8 cellular contexts compared by ENCODE assay signal in genomic region chr22:31080848-31081649, GRCh38. TPM values are rescaled to one million over a fixed set of nuclear protein-coding genes. Genes with fewer than 3 reads are reported as not detected.
DNase-seq lines count a peak whose midpoint lies in the region; ATAC-seq and TF ChIP-seq lines count a peak whose summit lies in the region.

Gene SMTN (plus strand): TSS chr22:31081318. CDS start chr22:31083259, 1,941 bp downstream.

- H3K9me3 Mint-ChIP-seq in progenitor cell of endocrine pancreas (ENCODE audit: low read depth), result no peaks in the 10 kb centered on the region

- H3K27ac ChIP-seq in heart right ventricle, result peak within 1 kb of the TSS; percentile 78 to 98 (median 96)

- H3K4me3 ChIP-seq in GM12864 (ENCODE audit: low read depth, low read length) (peak within 1 kb of the TSS; percentile 81), heart right ventricle (peak within 1 kb of the TSS; percentile 55 to 91 (median 74))

- peak; percentile 58 for DNase-seq in GM12864 (ENCODE audit: low read depth)
- DNase-seq in NCI-H1105 treated with DMSO at 0.1 percent for 48 hours (lab: John Stamatoyannopoulos, UW), result peak; percentile 80
- DNase-seq in amniotic epithelial cell (ENCODE audit: low read depth), result peak; percentile 73
- DNase-seq in heart right ventricle, result peak; percentile 94 to 95
- peak; percentile 88 for DNase-seq in progenitor cell of endocrine pancreas (ENCODE audit: low spot score, unreplicated experiment)
- DNase-seq in ureter (ENCODE audit: low spot score), result peak; percentile 95

- peak within 1 kb of the TSS; percentile 87 for H3K4me3 Mint-ChIP-seq in progenitor cell of endocrine pancreas (ENCODE audit: low read depth)

- ATAC-seq in HG02623 (IDR thresholded peaks at IDR 0.05; ENCODE audit: unreplicated experiment), result peak; percentile 51
- peak; percentile 80 to 88 (median 84) for ATAC-seq in heart right ventricle

- WGBS in heart right ventricle, 2 donors, result 1% methylated on average over 63 of the region's 63 CpGs

- no peaks in the 10 kb centered on the region for H3K27me3 Mint-ChIP-seq in progenitor cell of endocrine pancreas

- H3K27me3 ChIP-seq in heart right ventricle, result no peaks in the 10 kb centered on the region

- peaks cover 0 to 20% (median 0%) of the 10 kb centered on the region in 9 donors for H3K36me3 ChIP-seq in heart right ventricle

- peaks cover 42% of the 10 kb centered on the region for H3K4me1 Mint-ChIP-seq in progenitor cell of endocrine pancreas (ENCODE audit: low read depth)

- no peaks in the 10 kb centered on the region for H3K36me3 Mint-ChIP-seq in progenitor cell of endocrine pancreas (ENCODE audit: insufficient read depth)

- intact Hi-C loops in T-helper 1 cell treated with Interleukin-12 subunit alpha and Interleukin-12 subunit beta and Interleukin-4 antibody, amounts not matched to agents 30 ng/mL and 1 ng/mL, for 36 hours (cut with micrococcal nuclease), result loop anchor here (1.0 to 10.0 kb wide), 7 partner anchors 81 to 1526 kb away; partner anchors contain the start of genes DRG1, DUSP18, RNF185 and SFI1
- intact Hi-C loops in heart right ventricle (cut with DNase I), result loop anchor here in 8 of 10 donors (1.0 to 10.0 kb wide), 7 partner anchors 34 to 154 kb away; partner anchors contain the start of genes MORC2 (in 6 of the 8) and TUG1 (in 6 of the 8)

- peak within 1 kb of the TSS; percentile 100 for H3K27ac Mint-ChIP-seq in progenitor cell of endocrine pancreas

- H3K4me1 ChIP-seq in heart right ventricle, result peaks cover 16 to 56% (median 42%) of the 10 kb centered on the region in 9 donors

- no peaks in the 10 kb centered on the region for H3K9me3 ChIP-seq in heart right ventricle

- no peak for TF ChIP-seq CTCF in GM12864 (IDR thresholded peaks at IDR 0.05; ENCODE audit: low read depth, low read length, missing control alignments)
- TF ChIP-seq CTCF in heart right ventricle (IDR thresholded peaks at IDR 0.05), result no peak
- TF ChIP-seq CTCF in progenitor cell of endocrine pancreas (IDR thresholded peaks at IDR 0.05; ENCODE audit: unreplicated experiment), result no peak

RNA-seq across cellular contexts. Expression of gene SMTN, which starts in this region (rescaled TPM):
- 11.4 and 12.8 TPM in 2 replicates for total RNA-seq in T-helper 1 cell treated with Interleukin-12 subunit alpha and Interleukin-12 subunit beta and Interleukin-4 antibody, amounts not matched to agents 30 ng/mL and 1 ng/mL, for 36 hours
- 100 to 1,000 TPM; 146 to 290 (median 204) TPM for total RNA-seq in heart right ventricle
- 100 to 1,000 TPM in 1 of 2 donors, 10 to 100 TPM in 1; 64.2 to 398 TPM for polyA plus RNA-seq in heart right ventricle
- total RNA-seq in progenitor cell of endocrine pancreas, result 40.8 and 48.0 TPM in 2 replicates
- 327 TPM for total RNA-seq in ureter

Comparison
In these comparisons a context has a peak if more than half of its experiments do, and no peak if none do; other contexts are left out.
1. Peak in every context shown above with its lines: DNase-seq, ATAC-seq, H3K4me3 ChIP-seq and H3K27ac ChIP-seq.